ENCODE assay signal across 8 cellular contexts in the genomic region with DNA sequence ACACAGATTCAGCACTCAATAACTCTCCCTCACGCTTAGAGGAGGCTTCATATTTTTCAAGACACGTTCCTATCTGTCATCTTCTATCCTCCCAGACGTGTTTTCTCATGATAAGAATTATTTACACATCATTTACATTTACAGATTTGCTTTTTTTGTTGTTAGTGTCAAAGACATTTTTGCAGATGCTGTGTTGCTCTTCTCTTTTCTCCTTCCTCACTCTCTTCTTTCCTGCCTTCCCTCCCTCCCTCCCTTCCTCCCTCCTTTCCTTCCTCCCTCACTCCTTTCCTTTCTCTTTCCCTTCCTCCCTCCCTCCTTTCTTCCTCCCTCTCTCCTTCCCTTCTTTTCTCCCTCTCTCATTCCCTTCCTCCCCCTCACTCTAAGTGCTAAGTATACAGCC.
"Had no signal": no experiment of that assay in that cellular context is flagged by ENCODE, and none has a peak within 500 bp of the region (broad histone marks: within the 10 kb centered on the region; RNA-seq: fewer than 3 reads in every experiment).

No MANE protein-coding gene starts in this region.

- ATAC-seq: GM12878 had no signal

- H3K4me3 ChIP-seq: GM12878 had no signal

- FAIRE-seq: G401.6, GM12878, GM12891, GM12892, GM18507, GM19239 had no signal

- DNase-seq: GDM1, GF-D8 had no signal
